14 cellular contexts compared by ENCODE assay signal in the genomic region with DNA sequence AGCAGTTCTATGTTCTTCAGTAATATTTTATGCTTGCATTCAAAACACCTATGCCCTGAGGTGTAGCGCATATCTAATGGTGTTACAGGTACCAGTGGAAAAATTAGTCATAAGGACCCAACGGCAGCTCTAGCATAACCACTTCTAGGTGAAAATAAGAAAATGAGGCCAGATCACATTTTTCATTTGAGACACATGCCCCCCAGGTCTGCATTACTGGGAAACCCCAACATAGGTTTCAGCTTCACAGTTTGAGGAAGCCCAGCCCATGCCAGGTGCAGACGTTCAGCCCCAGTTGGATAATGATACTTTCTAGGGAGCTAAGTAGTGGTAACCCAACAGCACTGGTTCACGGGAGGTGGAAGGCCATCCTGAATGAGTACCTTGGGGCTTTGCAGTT.
DNase-seq lines count a peak whose midpoint lies in the region; ATAC-seq lines count a peak whose summit lies in the region.
"Had no signal": no experiment of that assay in that cellular context is flagged by ENCODE, and none has a peak within 500 bp of the region (broad histone marks: within the 10 kb centered on the region; RNA-seq: fewer than 3 reads in every experiment).

No MANE protein-coding gene starts in this region.

- peaks cover 2% of the 10 kb centered on the region for H3K9me3 Mint-ChIP-seq in activated naive CD8-positive, alpha-beta T cell treated with anti-CD3 and anti-CD28 coated beads for 36 hours
- H3K9me3 Mint-ChIP-seq: T-helper 1 cell treated with Interleukin-12 subunit alpha and Interleukin-12 subunit beta and Interleukin-4 antibody, amounts not matched to agents 30 μg/mL and 1 μg/mL, for 36 hours had no signal

- intact Hi-C loops in Right ventricle myocardium superior (cut with DNase I), result no loop called here

- peak; percentile 42 for DNase-seq in activated naive CD8-positive, alpha-beta T cell treated with anti-CD3 and anti-CD28 coated beads for 36 hours
- DNase-seq in GM19240 (ENCODE audit: insufficient read length, low spot score) (no peak), Right ventricle myocardium superior (no peak)
- no peak for DNase-seq in stimulated activated naive CD4-positive, alpha-beta T cell (lab: John Stamatoyannopoulos, UW)
- DNase-seq: amygdala, BE2C, GM23248, NCI-H226, Peyer's patch had no signal

- H3K27ac Mint-ChIP-seq in activated naive CD8-positive, alpha-beta T cell treated with anti-CD3 and anti-CD28 coated beads for 36 hours, result peak overlapping the region; percentile 85
- H3K27ac Mint-ChIP-seq: T-helper 1 cell treated with Interleukin-12 subunit alpha and Interleukin-12 subunit beta and Interleukin-4 antibody, amounts not matched to agents 30 μg/mL and 1 μg/mL, for 36 hours had no signal

- ATAC-seq in GM18519 (IDR thresholded peaks at IDR 0.05; ENCODE audit: low FRiP score, unreplicated experiment) (peak; percentile 37), GM21367 (IDR thresholded peaks at IDR 0.05; ENCODE audit: unreplicated experiment) (peak; percentile 47), HG02981 (IDR thresholded peaks at IDR 0.05; ENCODE audit: unreplicated experiment) (peak; percentile 57), Right ventricle myocardium superior (ENCODE audit: poor library complexity) (no peak), GM19467 (IDR thresholded peaks at IDR 0.05; ENCODE audit: unreplicated experiment) (no peak)

- H3K4me3 Mint-ChIP-seq in activated naive CD8-positive, alpha-beta T cell treated with anti-CD3 and anti-CD28 coated beads for 36 hours, result no peak overlapping the region
- H3K4me3 Mint-ChIP-seq: T-helper 1 cell treated with Interleukin-12 subunit alpha and Interleukin-12 subunit beta and Interleukin-4 antibody, amounts not matched to agents 30 μg/mL and 1 μg/mL, for 36 hours had no signal

- H3K36me3 Mint-ChIP-seq in activated naive CD8-positive, alpha-beta T cell treated with anti-CD3 and anti-CD28 coated beads for 36 hours, result peaks cover 2% of the 10 kb centered on the region

- peaks cover 3% of the 10 kb centered on the region for H3K27me3 Mint-ChIP-seq in activated naive CD8-positive, alpha-beta T cell treated with anti-CD3 and anti-CD28 coated beads for 36 hours

- peaks cover 40% of the 10 kb centered on the region for H3K4me1 Mint-ChIP-seq in activated naive CD8-positive, alpha-beta T cell treated with anti-CD3 and anti-CD28 coated beads for 36 hours

Comparison
In these comparisons a context has a peak if more than half of its experiments do, and no peak if none do; other contexts are left out.
1. ATAC-seq: peak in GM18519 (single experiment), GM21367 (single experiment) and HG02981 (single experiment); none in Right ventricle myocardium superior (single experiment) and GM19467 (single experiment).